In the genomic region with DNA sequence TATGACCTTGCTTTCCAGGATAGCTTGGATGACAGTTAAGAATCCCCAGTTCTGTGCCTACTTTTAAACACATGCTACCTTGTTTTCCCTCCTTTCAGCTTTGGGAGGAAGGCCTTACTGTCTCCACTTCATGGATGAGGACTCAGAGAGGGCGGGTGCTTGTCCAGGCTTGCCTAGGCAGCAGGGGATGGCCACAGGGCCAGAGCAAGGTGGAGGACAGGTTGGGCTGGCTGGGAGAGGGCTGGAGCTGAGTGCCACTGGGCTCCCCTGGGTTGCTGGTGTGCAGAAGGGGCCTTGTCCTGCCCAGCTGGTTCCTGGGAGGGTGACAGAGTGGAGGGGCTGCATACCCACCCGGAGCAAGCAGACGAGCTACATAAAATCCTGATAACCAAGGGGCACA, we compare ENCODE assay signal across 18 cellular contexts.
DNase-seq lines count a peak whose midpoint lies in the region; ATAC-seq, FAIRE-seq and TF ChIP-seq lines count a peak whose summit lies in the region.
"Had no signal": no experiment of that assay in that cellular context is flagged by ENCODE, and none has a peak within 500 bp of the region (broad histone marks: within the 10 kb centered on the region; RNA-seq: fewer than 3 reads in every experiment).

No MANE protein-coding gene starts in this region.

- no peaks in the 10 kb centered on the region for H3K9me3 ChIP-seq in breast epithelium
- H3K9me3 ChIP-seq in H1 (ENCODE audit: insufficient read depth in 2 of 2, low read depth in 1 of 2, low read length in 1 of 2), result no peaks in the 10 kb centered on the region
- peaks cover 3 to 6% of the 10 kb centered on the region in 2 donors for H3K9me3 ChIP-seq in neuronal stem cell (replicated peaks in 1 of 2; ENCODE audit: control insufficient read depth in 2 of 2, insufficient read depth in 1 of 2, low read depth in 1 of 2, low read length in 2 of 2)
- H3K9me3 ChIP-seq in OCI-LY7 (ENCODE audit: low read length), result no peaks in the 10 kb centered on the region
- H3K9me3 ChIP-seq: MG63 had no signal

- H3K36me3 Mint-ChIP-seq in MCF 10A (ENCODE audit: insufficient read depth, unreplicated experiment), result peaks cover 4% of the 10 kb centered on the region

- intact Hi-C loops in MCF 10A (cut with micrococcal nuclease), result no loop called here
- intact Hi-C loops in breast epithelium (cut with DNase I; ENCODE audit: low total_unique reads), result loop anchor here (5.0 kb wide), 1 partner anchor 763 kb away; no protein-coding TSS in a partner anchor
- intact Hi-C loops in OCI-LY7 (cut with micrococcal nuclease; ENCODE audit: unreplicated experiment), result no loop called here

- POLR2A ChIA-PET in MCF 10A (lab: Yijun Ruan, JAX) (interaction anchor here (0.6 kb wide), 1 partner anchor 388 kb away, joined by 3 read pairs; no protein-coding TSS in a partner anchor), H1 (lab: Charles Lee; ENCODE audit: partially characterized antibody) (no interaction called here), OCI-LY7 (lab: Charles Lee) (no interaction called here)

- no peaks in the 10 kb centered on the region for H3K36me3 ChIP-seq in breast epithelium
- H3K36me3 ChIP-seq in H1 (ENCODE audit: control insufficient read depth in 2 of 4, insufficient read depth in 4 of 4, low read length in 3 of 4), result no peaks in the 10 kb centered on the region
- peaks cover 0 to 3% of the 10 kb centered on the region in 2 donors for H3K36me3 ChIP-seq in neuronal stem cell (replicated peaks in 1 of 2; ENCODE audit: control insufficient read depth in 2 of 2, insufficient read depth in 2 of 2, low read length in 2 of 2)
- no peaks in the 10 kb centered on the region for H3K36me3 ChIP-seq in OCI-LY7 (ENCODE audit: insufficient read depth, low read length)
- H3K36me3 ChIP-seq: MG63 had no signal

- H3K9ac ChIP-seq in H1 (replicated peaks in 1 of 4; ENCODE audit: extremely low read depth in 1 of 4, low read depth in 3 of 4, low read length in 3 of 4) (no peak overlapping the region), neuronal stem cell (ENCODE audit: low read depth, low read length, poor library complexity) (no peak overlapping the region)
- H3K9ac ChIP-seq: KMS-11 had no signal

- H3K23me2 ChIP-seq in H1 (ENCODE audit: low read depth, low read length), result no peaks in the 10 kb centered on the region; the same call in 1 of the 2 replicates

- H3K18ac ChIP-seq in H1 (ENCODE audit: extremely low read depth, low read length) (0 out of 2 replicates have a peak overlapping the region, but pooled peaks have one; percentile 53), neuronal stem cell (ENCODE audit: low read length) (peak overlapping the region; percentile 84)

- H3K4me3 Mint-ChIP-seq in MCF 10A (ENCODE audit: unreplicated experiment), result no peak overlapping the region
- H3K4me3 Mint-ChIP-seq: CD14-positive monocyte, GM23338 had no signal

- H3K4me1 ChIP-seq in breast epithelium (no peaks in the 10 kb centered on the region), H1 (replicated peaks in 1 of 4; ENCODE audit: control insufficient read depth in 3 of 4, insufficient read depth in 4 of 4, low read length in 3 of 4) (no peaks in the 10 kb centered on the region; a peak in 2 of 7 replicates), neuronal stem cell (ENCODE audit: control insufficient read depth in 2 of 2, insufficient read depth in 1 of 2, low read depth in 1 of 2, low read length in 2 of 2) (peaks cover 0 to 35% of the 10 kb centered on the region in 2 donors), OCI-LY7 (ENCODE audit: insufficient read depth, low read length, poor library complexity, severe bottlenecking) (peaks cover 13% of the 10 kb centered on the region)

- no peak for FAIRE-seq in H1 (lab: Jason Lieb, UNC)

- H3K9me2 ChIP-seq in OCI-LY7 (ENCODE audit: insufficient read depth, low read length), result no peaks in the 10 kb centered on the region

- ATAC-seq in HG02642 (IDR thresholded peaks at IDR 0.05; ENCODE audit: poor library complexity, unreplicated experiment), result no peak
- ATAC-seq: GM23338 had no signal

- H3K79me1 ChIP-seq in H1 (ENCODE audit: low read depth, low read length) (no peaks in the 10 kb centered on the region), neuronal stem cell (ENCODE audit: low read depth, low read length) (peaks cover 2% of the 10 kb centered on the region)

- H2AK5ac ChIP-seq in H1 (ENCODE audit: low read depth, low read length) (no peak overlapping the region; the same call in 1 of the 2 replicates), neuronal stem cell (ENCODE audit: low read depth, low read length) (peak overlapping the region; percentile 89)

- TF ChIP-seq CTCF in MCF 10A (IDR thresholded peaks at IDR 0.05; ENCODE audit: unreplicated experiment), result no peak
- no peak for TF ChIP-seq CTCF in breast epithelium (IDR thresholded peaks at IDR 0.05)
- no peak for TF ChIP-seq CTCF in H1 (IDR thresholded peaks at IDR 0.05; ENCODE audit: control extremely low read depth in 1 of 3, insufficient read depth in 1 of 3, low read depth in 1 of 3, low read length in 3 of 3)
- TF ChIP-seq CTCF in OCI-LY7 (conservative IDR thresholded peaks at IDR 0.05; ENCODE audit: low read length), result no peak

- H3K27me3 ChIP-seq in breast epithelium (no peaks in the 10 kb centered on the region), H1 (replicated peaks in 1 of 4; ENCODE audit: control insufficient read depth in 3 of 4, extremely low read depth in 1 of 4, insufficient read depth in 3 of 4, low read length in 3 of 4) (no peaks in the 10 kb centered on the region), neuronal stem cell (ENCODE audit: control insufficient read depth in 3 of 3, insufficient read depth in 3 of 3, low read depth in 1 of 3, low read length in 3 of 3) (no peaks in the 10 kb centered on the region)
- H3K27me3 ChIP-seq: MG63 had no signal

- no peak for TF ChIP-seq RAD21 in H1 (IDR thresholded peaks at IDR 0.05 in 1 of 2, conservative IDR thresholded peaks at IDR 0.05 in 1 of 2; ENCODE audit: low read depth in 2 of 2, low read length in 2 of 2)

- no peak overlapping the region for H3K14ac ChIP-seq in H1 (ENCODE audit: insufficient read length)
- peak overlapping the region; percentile 65 for H3K14ac ChIP-seq in neuronal stem cell (ENCODE audit: low read length)

- H3K27ac ChIP-seq in breast epithelium (no peak overlapping the region), H1 (ENCODE audit: low read depth, low read length) (no peak overlapping the region), neuronal stem cell (replicated peaks; ENCODE audit: low read length) (no peak overlapping the region), OCI-LY7 (ENCODE audit: low read depth, low read length, poor library complexity, severe bottlenecking) (no peak overlapping the region)
- H3K27ac ChIP-seq: HL-60, KMS-11, SK-N-MC had no signal

- CTCF ChIA-PET in MCF 10A (lab: Yijun Ruan, JAX) (interaction anchor here (0.6 to 0.7 kb wide), 2 partner anchors 46 to 1821 kb away, joined by 3 to 7 read pairs; no protein-coding TSS in a partner anchor), H1 (lab: Charles Lee; ENCODE audit: partially characterized antibody) (interaction anchor here (0.8 to 1.4 kb wide), 4 partner anchors 10 to 99 kb away, joined by 3 read pairs; no protein-coding TSS in a partner anchor), OCI-LY7 (lab: Charles Lee; ENCODE audit: unreplicated experiment) (no interaction called here)

- no peak overlapping the region for H4K5ac ChIP-seq in H1 (ENCODE audit: insufficient read length, low read depth, low read length)

- H3K4me3 ChIP-seq in breast epithelium (no peak overlapping the region), H1 (ENCODE audit: extremely low read depth in 1 of 4, insufficient read depth in 2 of 4, low read depth in 3 of 4, low read length in 4 of 4) (no peak overlapping the region), neuronal stem cell (ENCODE audit: low read length in 2 of 2) (no peak overlapping the region), OCI-LY7 (ENCODE audit: low read depth, low read length, poor library complexity, severe bottlenecking) (no peak overlapping the region)
- H3K4me3 ChIP-seq: GM23338, MG63, SK-N-MC had no signal

- H2BK5ac ChIP-seq in H1 (ENCODE audit: low read depth, low read length) (peak overlapping the region; percentile 75), neuronal stem cell (ENCODE audit: low read length) (peak overlapping the region; percentile 58)

- peak overlapping the region; percentile 48; the same call in 1 of the 2 replicates for H2BK20ac ChIP-seq in H1 (ENCODE audit: low read length)

- H3K4me1 Mint-ChIP-seq in MCF 10A (ENCODE audit: insufficient read depth, unreplicated experiment), result no peaks in the 10 kb centered on the region
- H3K4me1 Mint-ChIP-seq: GM23338 had no signal

- H4K91ac ChIP-seq in H1 (replicated peaks; ENCODE audit: insufficient read length, low read length) (no peak overlapping the region), neuronal stem cell (ENCODE audit: low read depth, low read length, poor library complexity) (no peak overlapping the region)

- no peak for TF ChIP-seq EP300 in H1 (IDR thresholded peaks at IDR 0.05; ENCODE audit: borderline replicate concordance in 1 of 2, low read depth in 2 of 2, low read length in 2 of 2)

- BruUV-seq in MCF 10A (replicated peaks; lab: Mats Ljungman, UMichigan), result no TSS peak
- BruUV-seq in OCI-LY7 (replicated peaks; lab: Mats Ljungman, UMichigan), result no TSS peak

- H3K79me2 ChIP-seq in H1 (ENCODE audit: control insufficient read depth in 1 of 2, insufficient read depth in 2 of 2, low read length in 2 of 2) (no peaks in the 10 kb centered on the region), OCI-LY7 (ENCODE audit: insufficient read depth, low read depth, low read length) (no peaks in the 10 kb centered on the region)

- H2BK120ac ChIP-seq in H1 (replicated peaks; ENCODE audit: low read depth, low read length) (no peak overlapping the region), neuronal stem cell (ENCODE audit: low read depth, low read length) (peak overlapping the region; percentile 44)

- H4K20me1 ChIP-seq in H1 (replicated peaks in 1 of 2; ENCODE audit: control insufficient read depth in 1 of 2, insufficient read depth in 2 of 2, low read length in 2 of 2), result no peaks in the 10 kb centered on the region
- H4K20me1 ChIP-seq in OCI-LY7 (ENCODE audit: insufficient read depth, low read length), result 0 out of 2 replicates have a peak, but pooled peaks cover 6% of the 10 kb centered on the region

- H3K56ac ChIP-seq in H1 (replicated peaks; ENCODE audit: insufficient read length, low read depth, low read length), result no peak overlapping the region

- H4K8ac ChIP-seq in H1 (ENCODE audit: extremely low read depth, insufficient read depth, low read length), result no peak overlapping the region
- no peak overlapping the region for H4K8ac ChIP-seq in neuronal stem cell (ENCODE audit: low read depth, low read length)

- H3K27me3 Mint-ChIP-seq in MCF 10A (ENCODE audit: insufficient read depth, unreplicated experiment), result no peaks in the 10 kb centered on the region

- H3K4ac ChIP-seq in H1 (replicated peaks; ENCODE audit: insufficient read length, low read depth, low read length) (no peak overlapping the region), neuronal stem cell (ENCODE audit: low read length) (no peak overlapping the region)

- 92% methylated on average over 3 of the region's 3 CpGs; no CpG with 5 or more reads in 1 of the 2 experiments for WGBS in H1 (ENCODE audit: extremely low coverage in 1 of 2, insufficient coverage in 1 of 2, insufficient read length in 1 of 2, insufficient replicate concordance in 2 of 2, low coverage in 1 of 2, low lambda C conversion rate in 2 of 2, missing lambda C conversion rate in 1 of 2), 2 experiments
- WGBS in neuronal stem cell (ENCODE audit: extremely low coverage in 2 of 2, insufficient read length in 2 of 2, insufficient replicate concordance in 1 of 2), 2 donors, result no CpG with 5 or more reads among the region's 3 CpGs

- DNase-seq in MCF 10A (ENCODE audit: unreplicated experiment) (peak; percentile 45), breast epithelium (ENCODE audit: low spot score in 2 of 2) (no peak), NCI-H510A (lab: John Stamatoyannopoulos, UW) (peak; percentile 34), H1 (ENCODE audit: low read depth in 1 of 2, low spot score in 2 of 2) (no peak), neuronal stem cell (ENCODE audit: low spot score) (no peak), nucleus accumbens (lab: John Stamatoyannopoulos, UW) (no peak), OCI-LY7 (ENCODE audit: low spot score) (no peak)
- DNase-seq: Calu3, MG63, NCI-H1092 treated with DMSO at 0.1 percent for 48 hours, NCI-H187, NCI-H2171 had no signal

- H3K9me3 Mint-ChIP-seq in MCF 10A (ENCODE audit: unreplicated experiment), result no peaks in the 10 kb centered on the region

- H3K4me2 ChIP-seq in H1 (ENCODE audit: insufficient read depth in 1 of 2, low read depth in 2 of 2, low read length in 2 of 2) (no peak overlapping the region), neuronal stem cell (ENCODE audit: insufficient read depth, low read length, poor library complexity, severe bottlenecking) (no peak overlapping the region), OCI-LY7 (ENCODE audit: low read length) (no peak overlapping the region)
- H3K4me2 ChIP-seq: GM23338, KMS-11 had no signal

- H2BK15ac ChIP-seq in H1 (ENCODE audit: low read length) (peak overlapping the region; percentile 92; the same call in 1 of the 2 replicates), neuronal stem cell (ENCODE audit: low read length) (peak overlapping the region; percentile 51)

- H2BK12ac ChIP-seq in H1 (ENCODE audit: low read depth, low read length) (0 out of 2 replicates have a peak overlapping the region, but pooled peaks have one; percentile 87), neuronal stem cell (ENCODE audit: low read length) (peak overlapping the region; percentile 77)

- H2AFZ ChIP-seq in H1 (ENCODE audit: low read length) (0 out of 2 replicates have a peak overlapping the region, but pooled peaks have one; percentile 14), neuronal stem cell (ENCODE audit: low read length) (no peak overlapping the region), OCI-LY7 (ENCODE audit: low read length) (no peak overlapping the region)
- H2AFZ ChIP-seq: GM23338 had no signal

- no peak for TF ChIP-seq POLR2A in breast epithelium (IDR thresholded peaks at IDR 0.05)
- TF ChIP-seq POLR2A in H1 (IDR thresholded peaks at IDR 0.05; ENCODE audit: control extremely low read depth in 1 of 2, low read depth in 2 of 2, low read length in 2 of 2), result no peak

- peak overlapping the region; percentile 25 for H3K27ac Mint-ChIP-seq in MCF 10A (ENCODE audit: low read depth, unreplicated experiment)

- H3K23ac ChIP-seq in H1 (ENCODE audit: insufficient read length), result no peak overlapping the region
- no peak overlapping the region for H3K23ac ChIP-seq in neuronal stem cell (ENCODE audit: low read depth, low read length, poor library complexity)

Comparison
In these comparisons a context has a peak if more than half of its experiments do, and no peak if none do; other contexts are left out.
1. DNase-seq: peak in MCF 10A (single experiment) and NCI-H510A (single experiment); none in breast epithelium (0 of 2), H1 (0 of 2), neuronal stem cell (single experiment), nucleus accumbens (0 of 56) and OCI-LY7 (single experiment).